ENCODE assay signal across 8 cellular contexts in genomic region chr5:120463026-120463770, GRCh38. TPM values are rescaled to one million over a fixed set of nuclear protein-coding genes. Genes with fewer than 3 reads are reported as not detected.
A peak's percentile ranks its signal among the peaks of the same experiment; 100 is the strongest.
DNase-seq lines count a peak whose midpoint lies in the region; ATAC-seq and TF ChIP-seq lines count a peak whose summit lies in the region.

No MANE protein-coding gene starts in this region.

- intact Hi-C loops in left ventricle myocardium inferior (cut with micrococcal nuclease) (no loop called here), vagina (cut with DNase I) (no loop called here), posterior cingulate gyrus (cut with DNase I) (no loop called here)
- intact Hi-C loops in activated T-helper 2 cell treated with anti-CD3 and anti-CD28 coated beads, Interferon-gamma antibody, Interleukin-2, Interleukin-4, amounts not matched to agents 10 μg/mL and 5 μg/mL and 100 μg/mL, durations not matched to agents 14 hours and 24 hours and 36 hours (cut with micrococcal nuclease), result no loop called here

- H3K27ac Mint-ChIP-seq in activated T-helper 2 cell treated with anti-CD3 and anti-CD28 coated beads, Interferon-gamma antibody, Interleukin-2, Interleukin-4, amounts not matched to agents 10 μg/mL and 5 μg/mL and 100 μg/mL, durations not matched to agents 14 hours and 24 hours and 36 hours, result no peak overlapping the region
- H3K27ac Mint-ChIP-seq in activated CD8-positive, alpha-beta T cell treated with anti-CD3 and anti-CD28 coated beads, Interleukin-2, amount 10 ng/mL, durations not matched to agents 7 days and 5 days, result no peak overlapping the region

- H3K4me1 ChIP-seq in left ventricle myocardium inferior (peaks cover 46% of the 10 kb centered on the region), right atrium auricular region (peaks cover 0 to 15% of the 10 kb centered on the region in 2 donors), muscle layer of duodenum (ENCODE audit: control insufficient read depth in 1 of 2, insufficient read depth in 2 of 2, low read length in 2 of 2) (peaks cover 0 to 11% of the 10 kb centered on the region in 2 donors), vagina (no peaks in the 10 kb centered on the region)

- CTCF ChIA-PET in activated CD8-positive, alpha-beta T cell treated with anti-CD3 and anti-CD28 coated beads, Interleukin-2, amount 10 ng/mL, durations not matched to agents 7 days and 5 days (lab: Charles Lee), result no interaction called here

- ATAC-seq in activated CD8-positive, alpha-beta T cell treated with anti-CD3 and anti-CD28 coated beads, Interleukin-2, amount 10 ng/mL, durations not matched to agents 7 days and 5 days, result no peak
- ATAC-seq in HG02884 (IDR thresholded peaks at IDR 0.05; ENCODE audit: unreplicated experiment), result no peak

- H3K36me3 ChIP-seq in left ventricle myocardium inferior (no peaks in the 10 kb centered on the region), right atrium auricular region (no peaks in the 10 kb centered on the region), muscle layer of duodenum (ENCODE audit: control insufficient read depth in 1 of 2, insufficient read depth in 2 of 2, low read length in 2 of 2) (no peaks in the 10 kb centered on the region), vagina (no peaks in the 10 kb centered on the region)

- peak overlapping the region; percentile 86 for H3K27ac ChIP-seq in left ventricle myocardium inferior (replicated peaks)
- no peak overlapping the region for H3K27ac ChIP-seq in right atrium auricular region
- no peak overlapping the region for H3K27ac ChIP-seq in muscle layer of duodenum (ENCODE audit: low read length)
- peak overlapping the region; percentile 83 for H3K27ac ChIP-seq in vagina

- H3K4me3 ChIP-seq in left ventricle myocardium inferior (peak overlapping the region; percentile 81), right atrium auricular region (no peak overlapping the region), muscle layer of duodenum (ENCODE audit: low read depth in 1 of 2, low read length in 2 of 2) (peak overlapping the region; percentile 74 to 80), vagina (peak overlapping the region; percentile 67 to 79)

- TF ChIP-seq CTCF in left ventricle myocardium inferior (IDR thresholded peaks at IDR 0.05; ENCODE audit: borderline replicate concordance) (no peak), right atrium auricular region (IDR thresholded peaks at IDR 0.05) (no peak), vagina (IDR thresholded peaks at IDR 0.05) (no peak)

- TF ChIP-seq POLR2A in vagina (IDR thresholded peaks at IDR 0.05), result no peak

- H3K36me3 Mint-ChIP-seq in activated T-helper 2 cell treated with anti-CD3 and anti-CD28 coated beads, Interferon-gamma antibody, Interleukin-2, Interleukin-4, amounts not matched to agents 10 μg/mL and 5 μg/mL and 100 μg/mL, durations not matched to agents 14 hours and 24 hours and 36 hours (ENCODE audit: low read depth), result no peaks in the 10 kb centered on the region
- H3K36me3 Mint-ChIP-seq in activated CD8-positive, alpha-beta T cell treated with anti-CD3 and anti-CD28 coated beads, Interleukin-2, amount 10 ng/mL, durations not matched to agents 7 days and 5 days (ENCODE audit: low read depth), result no peaks in the 10 kb centered on the region

- H3K4me1 Mint-ChIP-seq in activated T-helper 2 cell treated with anti-CD3 and anti-CD28 coated beads, Interferon-gamma antibody, Interleukin-2, Interleukin-4, amounts not matched to agents 10 μg/mL and 5 μg/mL and 100 μg/mL, durations not matched to agents 14 hours and 24 hours and 36 hours (ENCODE audit: low read depth), result peaks cover 7% of the 10 kb centered on the region
- H3K4me1 Mint-ChIP-seq in activated CD8-positive, alpha-beta T cell treated with anti-CD3 and anti-CD28 coated beads, Interleukin-2, amount 10 ng/mL, durations not matched to agents 7 days and 5 days (ENCODE audit: low read depth), result peaks cover 17% of the 10 kb centered on the region

- H3K9me3 Mint-ChIP-seq in activated T-helper 2 cell treated with anti-CD3 and anti-CD28 coated beads, Interferon-gamma antibody, Interleukin-2, Interleukin-4, amounts not matched to agents 10 μg/mL and 5 μg/mL and 100 μg/mL, durations not matched to agents 14 hours and 24 hours and 36 hours, result no peaks in the 10 kb centered on the region
- H3K9me3 Mint-ChIP-seq in activated CD8-positive, alpha-beta T cell treated with anti-CD3 and anti-CD28 coated beads, Interleukin-2, amount 10 ng/mL, durations not matched to agents 7 days and 5 days (ENCODE audit: insufficient read depth), result no peaks in the 10 kb centered on the region

- H3K9me3 ChIP-seq in left ventricle myocardium inferior (replicated peaks) (no peaks in the 10 kb centered on the region), right atrium auricular region (no peaks in the 10 kb centered on the region), muscle layer of duodenum (ENCODE audit: control insufficient read depth in 1 of 2, low read length in 2 of 2) (no peaks in the 10 kb centered on the region), vagina (no peaks in the 10 kb centered on the region)

- H3K27me3 ChIP-seq in left ventricle myocardium inferior (ENCODE audit: low read depth) (no peaks in the 10 kb centered on the region), right atrium auricular region (no peaks in the 10 kb centered on the region), muscle layer of duodenum (ENCODE audit: low read depth, low read length) (peaks cover 8% of the 10 kb centered on the region), vagina (no peaks in the 10 kb centered on the region)

- peaks cover 55% of the 10 kb centered on the region for H3K27me3 Mint-ChIP-seq in activated T-helper 2 cell treated with anti-CD3 and anti-CD28 coated beads, Interferon-gamma antibody, Interleukin-2, Interleukin-4, amounts not matched to agents 10 μg/mL and 5 μg/mL and 100 μg/mL, durations not matched to agents 14 hours and 24 hours and 36 hours (ENCODE audit: low read depth)
- H3K27me3 Mint-ChIP-seq in activated CD8-positive, alpha-beta T cell treated with anti-CD3 and anti-CD28 coated beads, Interleukin-2, amount 10 ng/mL, durations not matched to agents 7 days and 5 days (ENCODE audit: low read depth), result peaks cover 44% of the 10 kb centered on the region

- DNase-seq in left ventricle myocardium inferior (no peak), right atrium auricular region (ENCODE audit: low spot score) (no peak), vagina (ENCODE audit: extremely low spot score in 2 of 2) (no peak), posterior cingulate gyrus (no peak)
- no peak for DNase-seq in activated T-helper 2 cell treated with anti-CD3 and anti-CD28 coated beads, Interferon-gamma antibody, Interleukin-2, Interleukin-4, amounts not matched to agents 10 μg/mL and 5 μg/mL and 100 μg/mL, durations not matched to agents 14 hours and 24 hours and 36 hours (ENCODE audit: low spot score)
- DNase-seq in activated CD8-positive, alpha-beta T cell treated with anti-CD3 and anti-CD28 coated beads, Interleukin-2, amount 10 ng/mL, durations not matched to agents 7 days and 5 days, result no peak

- peak overlapping the region; percentile 13 for H3K4me3 Mint-ChIP-seq in activated T-helper 2 cell treated with anti-CD3 and anti-CD28 coated beads, Interferon-gamma antibody, Interleukin-2, Interleukin-4, amounts not matched to agents 10 μg/mL and 5 μg/mL and 100 μg/mL, durations not matched to agents 14 hours and 24 hours and 36 hours (ENCODE audit: low read depth)
- H3K4me3 Mint-ChIP-seq in activated CD8-positive, alpha-beta T cell treated with anti-CD3 and anti-CD28 coated beads, Interleukin-2, amount 10 ng/mL, durations not matched to agents 7 days and 5 days, result no peak overlapping the region

- POLR2A ChIA-PET in activated CD8-positive, alpha-beta T cell treated with anti-CD3 and anti-CD28 coated beads, Interleukin-2, amount 10 ng/mL, durations not matched to agents 7 days and 5 days (lab: Charles Lee), result no interaction called here

RNA-seq across cellular contexts. Expression of gene PRR16, which starts 0.9 kb away (rescaled TPM):
- 15.3 TPM for total RNA-seq in left ventricle myocardium inferior
- total RNA-seq in right atrium auricular region, result 1 to 10 TPM; 1.7 to 6.3 TPM
- total RNA-seq in activated T-helper 2 cell treated with anti-CD3 and anti-CD28 coated beads, Interferon-gamma antibody, Interleukin-2, Interleukin-4, amounts not matched to agents 10 μg/mL and 5 μg/mL and 100 μg/mL, durations not matched to agents 14 hours and 24 hours and 36 hours, result not detected in 2 replicates
- 19.6 TPM for total RNA-seq in vagina
- not detected for total RNA-seq in activated CD8-positive, alpha-beta T cell treated with anti-CD3 and anti-CD28 coated beads, Interleukin-2, amount 10 ng/mL, durations not matched to agents 7 days and 5 days

Comparison
In these comparisons a context has a peak if more than half of its experiments do, and no peak if none do; other contexts are left out.
1. H3K27ac ChIP-seq: peak in left ventricle myocardium inferior (single experiment) and vagina (single experiment); none in right atrium auricular region (0 of 2) and muscle layer of duodenum (single experiment).
2. H3K4me3 ChIP-seq: peak in left ventricle myocardium inferior (single experiment), muscle layer of duodenum (2 of 2) and vagina (2 of 2); none in right atrium auricular region (0 of 2).